Comparison of ENCODE assay signal across 8 cellular contexts in genomic region chr2:24359129-24359528, GRCh38. TPM values are rescaled to one million over a fixed set of nuclear protein-coding genes. Genes with fewer than 3 reads are reported as not detected.
A peak's percentile ranks its signal among the peaks of the same experiment; 100 is the strongest.
DNase-seq lines count a peak whose midpoint lies in the region; ATAC-seq and TF ChIP-seq lines count a peak whose summit lies in the region.

No MANE protein-coding gene starts in this region.

- in situ Hi-C loops in mammary epithelial cell (cut with MboI; ENCODE audit: low sequenced_read_pairs in 2 of 2), result no loop called here

- H4K20me1 ChIP-seq in mammary epithelial cell (ENCODE audit: insufficient read depth, low read length), result no peaks in the 10 kb centered on the region

- H3K36me3 ChIP-seq in ACC112 (ENCODE audit: insufficient read depth, low read length), result no peaks in the 10 kb centered on the region
- H3K36me3 ChIP-seq in HUES6 (ENCODE audit: control insufficient read depth, insufficient read depth, low read length), result no peaks in the 10 kb centered on the region
- H3K36me3 ChIP-seq in mammary epithelial cell (ENCODE audit: insufficient read depth, low read length), result no peaks in the 10 kb centered on the region
- no peaks in the 10 kb centered on the region for H3K36me3 ChIP-seq in mucosa of stomach (ENCODE audit: control insufficient read depth, insufficient read depth, low read length)

- H3K4me2 ChIP-seq in mammary epithelial cell (ENCODE audit: insufficient read depth, low read depth, low read length), result peak overlapping the region; percentile 95

- H3K4me1 ChIP-seq in ACC112 (ENCODE audit: control insufficient read depth, insufficient read depth, low read length, unreplicated experiment) (peaks cover 4% of the 10 kb centered on the region), HUES6 (ENCODE audit: control insufficient read depth, insufficient read depth, low read length) (peaks cover 13% of the 10 kb centered on the region), mammary epithelial cell (ENCODE audit: insufficient read depth, low read length) (peaks cover 9% of the 10 kb centered on the region), mucosa of stomach (ENCODE audit: control insufficient read depth, insufficient read depth, low read length) (peaks cover 16% of the 10 kb centered on the region)

- H3K9ac ChIP-seq in HUES6 (ENCODE audit: low read length) (no peak overlapping the region), mammary epithelial cell (ENCODE audit: insufficient read depth, low read length) (peak overlapping the region; percentile 90), mucosa of stomach (ENCODE audit: low read length) (peak overlapping the region; percentile 94)

- dilution Hi-C loops in mammary epithelial cell (cut with HindIII; ENCODE audit: low sequenced_read_pairs), result no loop called here

- H3K27ac ChIP-seq in ACC112 (ENCODE audit: low read depth, low read length) (no peak overlapping the region), HUES6 (ENCODE audit: low read depth, low read length) (no peak overlapping the region), mammary epithelial cell (ENCODE audit: insufficient read depth, low read depth, low read length) (peak overlapping the region; percentile 73)

- CTCF ChIA-PET in mammary epithelial cell (lab: Charles Lee; ENCODE audit: low non-redundant PET), result no interaction called here

- H2AFZ ChIP-seq in ACC112 (ENCODE audit: low read length, unreplicated experiment) (peak overlapping the region; percentile 3), mammary epithelial cell (ENCODE audit: low read depth, low read length) (peak overlapping the region; percentile 95)

- no peak for TF ChIP-seq CTCF in mammary epithelial cell (conservative IDR thresholded peaks at IDR 0.05 in 1 of 2, IDR thresholded peaks at IDR 0.05 in 1 of 2; ENCODE audit: extremely low read depth in 1 of 2, insufficient read depth in 1 of 2, low read depth in 1 of 2, low read length in 2 of 2)
- TF ChIP-seq CTCF in omental fat pad (IDR thresholded peaks at IDR 0.05), result no peak

- intact Hi-C loops in mammary epithelial cell (cut with micrococcal nuclease), result loop anchor here (2.0 kb wide), 1 partner anchor 54 kb away; no protein-coding TSS in a partner anchor

- H3K9me3 ChIP-seq in HUES6 (ENCODE audit: control insufficient read depth, insufficient read depth, low read depth, low read length) (no peaks in the 10 kb centered on the region), mammary epithelial cell (replicated peaks; ENCODE audit: insufficient read depth, low read length) (no peaks in the 10 kb centered on the region), mucosa of stomach (ENCODE audit: control insufficient read depth, low read length) (no peaks in the 10 kb centered on the region)

- H3K79me2 ChIP-seq in ACC112 (ENCODE audit: control insufficient read depth, insufficient read depth, low read length, unreplicated experiment) (peaks cover 44% of the 10 kb centered on the region), mammary epithelial cell (ENCODE audit: insufficient read depth, low read length) (peaks cover 57% of the 10 kb centered on the region)

- ATAC-seq in omental fat pad (ENCODE audit: low FRiP score) (no peak), left lobe of liver (no peak)

- TSS peak; percentile 32 for BruUV-seq in mammary epithelial cell (replicated peaks; lab: Mats Ljungman, UMichigan)

- 9% methylated on average over 9 of the region's 9 CpGs for WGBS in mammary epithelial cell (ENCODE audit: low coverage, missing lambda C conversion rate)

- H3K27me3 ChIP-seq in ACC112 (ENCODE audit: insufficient read depth, low read length), result no peaks in the 10 kb centered on the region
- H3K27me3 ChIP-seq in HUES6 (ENCODE audit: control insufficient read depth, insufficient read depth, low read length), result peaks cover 13% of the 10 kb centered on the region
- H3K27me3 ChIP-seq in mammary epithelial cell (ENCODE audit: insufficient read depth, low read length), result no peaks in the 10 kb centered on the region
- H3K27me3 ChIP-seq in mucosa of stomach (ENCODE audit: control insufficient read depth, insufficient read depth, low read length), result no peaks in the 10 kb centered on the region

- DNase-seq in mammary epithelial cell (peak; percentile 37), NK-92 (lab: John Stamatoyannopoulos, UW; ENCODE audit: unreplicated experiment) (no peak), ecto neural progenitor cell (ENCODE audit: low spot score) (no peak), omental fat pad (ENCODE audit: low spot score) (no peak), left lobe of liver (ENCODE audit: low spot score) (no peak)

- H3K4me3 ChIP-seq in ACC112 (ENCODE audit: low read depth, low read length) (peak overlapping the region; percentile 98), HUES6 (ENCODE audit: low read depth, low read length) (peak overlapping the region; percentile 98), mammary epithelial cell (replicated peaks in 1 of 3; ENCODE audit: insufficient read depth in 1 of 3, low read depth in 2 of 3, low read length in 3 of 3) (peak overlapping the region; percentile 74 to 95 (median 94)), mucosa of stomach (ENCODE audit: low read length) (peak overlapping the region; percentile 87)

RNA-seq across cellular contexts. Expression of gene ITSN2, which starts 1.2 kb away (rescaled TPM):
- total RNA-seq in mammary epithelial cell (10 to 100 TPM; 27.8 to 34.2 TPM), omental fat pad (10 to 100 TPM; 44.3 to 73.3 (median 52.8) TPM), left lobe of liver (21.7 TPM)
- 14.1 TPM for polyA plus RNA-seq in mammary epithelial cell
- 12.8 TPM for polyA minus RNA-seq in mammary epithelial cell
